ENCODE assay signal across 3 cellular contexts in genomic region chr1:59596432-59596831, GRCh38.
TF ChIP-seq lines count a peak whose summit lies in the region.

No MANE protein-coding gene starts in this region.

TF ChIP-seq in liver, 16 proteins besides CTCF, POLR2A, EP300 and RAD21:
- TF ChIP-seq NR2F2 (IDR thresholded peaks at IDR 0.05) (peak; percentile 61), EGR1 (IDR thresholded peaks at IDR 0.05; ENCODE audit: low read depth in 2 of 2) (no peak)

TF ChIP-seq in HepG2, 621 proteins besides CTCF, POLR2A, EP300 and RAD21:
- TF ChIP-seq NR1H2 (CRISPR knock-in tag; IDR thresholded peaks at IDR 0.05; ENCODE audit: borderline replicate concordance, low read depth) (no peak), ZNF7 (CRISPR knock-in tag; IDR thresholded peaks at IDR 0.05) (no peak), ZNF318 (CRISPR knock-in tag; IDR thresholded peaks at IDR 0.05) (no peak)

TF ChIP-seq in H1, 55 proteins besides CTCF, POLR2A, EP300 and RAD21:
- TF ChIP-seq USF2 (IDR thresholded peaks at IDR 0.05; ENCODE audit: low read length) (no peak), POU5F1 (IDR thresholded peaks at IDR 0.05; ENCODE audit: low read depth, low read length) (no peak), ATF3 (IDR thresholded peaks at IDR 0.05; ENCODE audit: insufficient read depth, low read depth, low read length) (no peak), KDM1A (IDR thresholded peaks at IDR 0.05; ENCODE audit: borderline replicate concordance, low read length) (no peak), SAP30 (IDR thresholded peaks at IDR 0.05; ENCODE audit: insufficient read depth, insufficient replicate concordance, low read length) (no peak), TEAD4 (IDR thresholded peaks at IDR 0.05; ENCODE audit: low read depth, low read length) (no peak), ASH2L (IDR thresholded peaks at IDR 0.05; ENCODE audit: low read length) (no peak), NRF1 (IDR thresholded peaks at IDR 0.05; ENCODE audit: low read depth, low read length) (no peak), HDAC6 (IDR thresholded peaks at IDR 0.05; ENCODE audit: low read depth, low read length) (no peak), TAF1 (IDR thresholded peaks at IDR 0.05; ENCODE audit: low read depth, low read length) (no peak), PHF8 (conservative IDR thresholded peaks at IDR 0.05; ENCODE audit: low read depth, low read length) (no peak), BACH1 (IDR thresholded peaks at IDR 0.05; ENCODE audit: low read length) (no peak), POLR2AphosphoS5 (IDR thresholded peaks at IDR 0.05; ENCODE audit: low read depth, low read length) (no peak), YY1 (IDR thresholded peaks at IDR 0.05; ENCODE audit: low read depth, low read length) (no peak), CHD2 (IDR thresholded peaks at IDR 0.05; ENCODE audit: low read length) (no peak), SRF (IDR thresholded peaks at IDR 0.05; ENCODE audit: low read depth, low read length) (no peak), SUZ12 (IDR thresholded peaks at IDR 0.05; ENCODE audit: low read length) (no peak), EGR1 (IDR thresholded peaks at IDR 0.05; ENCODE audit: borderline replicate concordance, low read depth, low read length) (no peak)
TF ChIP-seq in H1: peak in this region for 0.
